ENCODE assay signal across 8 cellular contexts in genomic region chr4:143337600-143338287, GRCh38. TPM values are rescaled to one million over a fixed set of nuclear protein-coding genes. Genes with fewer than 3 reads are reported as not detected.
DNase-seq lines count a peak whose midpoint lies in the region; ATAC-seq and TF ChIP-seq lines count a peak whose summit lies in the region.

No MANE protein-coding gene starts in this region.

- peak overlapping the region; percentile 94 for H3K27ac ChIP-seq in right atrium auricular region

- H3K36me3 ChIP-seq in adipocyte (ENCODE audit: control insufficient read depth, insufficient read depth, low read length, severe bottlenecking) = no peaks in the 10 kb centered on the region
- H3K36me3 ChIP-seq in right atrium auricular region = no peaks in the 10 kb centered on the region

- no peak for ATAC-seq in HG03571 (IDR thresholded peaks at IDR 0.05; ENCODE audit: unreplicated experiment)
- no peak for ATAC-seq in GM18520 (IDR thresholded peaks at IDR 0.05; ENCODE audit: unreplicated experiment)
- no peak for ATAC-seq in HG02571 (IDR thresholded peaks at IDR 0.05; ENCODE audit: unreplicated experiment)

- no peaks in the 10 kb centered on the region for H3K9me3 ChIP-seq in adipocyte (ENCODE audit: control insufficient read depth, low read length)
- no peaks in the 10 kb centered on the region for H3K9me3 ChIP-seq in right atrium auricular region

- H3K4me3 ChIP-seq in adipocyte (ENCODE audit: low read length) (peak overlapping the region; percentile 91), right atrium auricular region (peak overlapping the region; percentile 85 to 90)

- H3K4me1 ChIP-seq in adipocyte (ENCODE audit: control insufficient read depth, insufficient read depth, low read length) = peaks cover 12% of the 10 kb centered on the region
- H3K4me1 ChIP-seq in right atrium auricular region = peaks cover 0 to 44% of the 10 kb centered on the region in 2 donors

- no peak for TF ChIP-seq CTCF in right atrium auricular region (IDR thresholded peaks at IDR 0.05)

- DNase-seq in D341Med (ENCODE audit: low spot score) = peak; percentile 35
- peak; percentile 22 for DNase-seq in HuH-7.5 (ENCODE audit: low spot score)
- peak; percentile 79 for DNase-seq in adipocyte (ENCODE audit: low read depth)
- peak; percentile 67 for DNase-seq in right atrium auricular region (ENCODE audit: low spot score)
- DNase-seq in pons (ENCODE audit: low spot score) = peak; percentile 64

- H3K27me3 ChIP-seq in adipocyte (replicated peaks; ENCODE audit: control insufficient read depth, insufficient read depth, low read length) = no peaks in the 10 kb centered on the region
- no peaks in the 10 kb centered on the region for H3K27me3 ChIP-seq in right atrium auricular region

- peak overlapping the region; percentile 90 for H3K9ac ChIP-seq in adipocyte (ENCODE audit: low read length)

RNA-seq across cellular contexts. Expression of gene GAB1, which starts 1.1 kb away (rescaled TPM):
- total RNA-seq in right atrium auricular region = 10 to 100 TPM; 65.4 to 81.7 TPM

Comparison
In these comparisons a context has a peak if more than half of its experiments do, and no peak if none do; other contexts are left out.
1. DNase-seq: peak in every context shown above with its lines; median percentile 79 in adipocyte; 67 in right atrium auricular region; 64 in pons; 35 in D341Med; 22 in HuH-7.5.